In the genomic region with DNA sequence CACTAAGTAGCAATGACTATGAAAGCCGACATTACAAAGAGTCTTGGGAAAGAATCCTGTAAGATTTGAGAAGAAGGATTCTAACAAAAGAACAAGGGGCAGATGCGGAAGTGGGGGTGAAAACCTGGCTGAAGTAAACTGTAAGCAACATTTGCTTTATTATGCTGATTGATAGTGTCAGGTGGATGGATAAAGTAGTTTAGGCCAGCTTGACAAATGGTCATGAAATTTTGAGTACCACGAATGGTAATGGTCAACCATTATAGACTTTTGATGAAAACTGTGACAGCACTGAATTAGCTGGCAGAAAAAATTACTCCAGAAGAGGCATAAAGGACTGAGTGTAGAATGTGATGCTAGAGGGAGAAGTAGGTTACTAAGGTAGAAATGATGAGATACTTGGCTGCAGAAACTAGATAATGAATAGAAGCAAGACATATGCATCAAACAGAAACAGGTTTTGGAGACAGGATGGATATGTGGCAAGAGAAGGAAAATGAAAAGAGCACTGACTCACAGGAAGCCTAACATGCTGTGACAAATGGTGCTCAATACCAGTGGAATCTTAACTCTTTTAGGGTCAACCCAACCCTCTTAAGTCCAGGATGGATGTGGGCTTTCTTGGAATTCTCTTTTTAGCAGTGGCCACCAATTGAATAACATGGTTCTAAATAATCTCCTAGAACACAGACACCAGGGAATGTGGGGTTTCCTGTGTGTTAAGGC, we compare ENCODE assay signal across 1 cellular context.
A peak's percentile ranks its signal among the peaks of the same experiment; 100 is the strongest.
TF ChIP-seq lines count a peak whose summit lies in the region.

No MANE protein-coding gene starts in this region.

TF ChIP-seq in K562, 482 proteins besides CTCF, POLR2A, EP300 and RAD21 (continued from another document):
- TF ChIP-seq, protein P1, sequence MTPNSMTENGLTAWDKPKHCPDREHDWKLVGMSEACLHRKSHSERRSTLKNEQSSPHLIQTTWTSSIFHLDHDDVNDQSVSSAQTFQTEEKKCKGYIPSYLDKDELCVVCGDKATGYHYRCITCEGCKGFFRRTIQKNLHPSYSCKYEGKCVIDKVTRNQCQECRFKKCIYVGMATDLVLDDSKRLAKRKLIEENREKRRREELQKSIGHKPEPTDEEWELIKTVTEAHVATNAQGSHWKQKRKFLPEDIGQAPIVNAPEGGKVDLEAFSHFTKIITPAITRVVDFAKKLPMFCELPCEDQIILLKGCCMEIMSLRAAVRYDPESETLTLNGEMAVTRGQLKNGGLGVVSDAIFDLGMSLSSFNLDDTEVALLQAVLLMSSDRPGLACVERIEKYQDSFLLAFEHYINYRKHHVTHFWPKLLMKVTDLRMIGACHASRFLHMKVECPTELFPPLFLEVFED (CRISPR knock-in tag; conservative IDR thresholded peaks at IDR 0.05) = 0 out of 2 replicates have a peak, but pooled peaks have one; percentile 6
- no peak for TF ChIP-seq TCF7L2 (IDR thresholded peaks at IDR 0.05; ENCODE audit: low read depth, low read length)
- no peak for TF ChIP-seq POU5F1 (IDR thresholded peaks at IDR 0.05; ENCODE audit: borderline replicate concordance, low read depth, low read length, partially characterized antibody)
